2 cellular contexts compared by ENCODE assay signal in genomic region chr15:78033864-78034263, GRCh38.
A peak's percentile ranks its signal among the peaks of the same experiment; 100 is the strongest.
TF ChIP-seq lines count a peak whose summit lies in the region.

No MANE protein-coding gene starts in this region.

TF ChIP-seq in HEK293, 187 proteins besides CTCF, POLR2A, EP300 and RAD21 (continued from another document and continues in another):
- TF ChIP-seq ZNF138 (tag by site-specific recombination; IDR thresholded peaks at IDR 0.05; ENCODE audit: borderline replicate concordance) (no peak), ZNF645 (tag by site-specific recombination; IDR thresholded peaks at IDR 0.05) (no peak), ZNF610 (tag by site-specific recombination; IDR thresholded peaks at IDR 0.05; ENCODE audit: borderline replicate concordance) (0 out of 2 replicates have a peak, but pooled peaks have one; percentile 20), ZNF175 (tag by site-specific recombination; IDR thresholded peaks at IDR 0.05) (no peak), SCRT1 (tag by site-specific recombination; IDR thresholded peaks at IDR 0.05; ENCODE audit: borderline replicate concordance) (no peak), ZNF121 (tag by site-specific recombination; IDR thresholded peaks at IDR 0.05) (no peak), ZNF335 (tag by site-specific recombination; conservative IDR thresholded peaks at IDR 0.05) (0 out of 2 replicates have a peak, but pooled peaks have one; percentile 21), ZNF677 (tag by site-specific recombination; IDR thresholded peaks at IDR 0.05) (no peak), MYNN (tag by site-specific recombination; IDR thresholded peaks at IDR 0.05; ENCODE audit: borderline replicate concordance) (no peak), HOXD13 (CRISPR knock-in tag; IDR thresholded peaks at IDR 0.05; ENCODE audit: borderline replicate concordance) (no peak), ZNF777 (tag by site-specific recombination; IDR thresholded peaks at IDR 0.05; ENCODE audit: borderline replicate concordance) (no peak), ZBTB6 (tag by site-specific recombination; IDR thresholded peaks at IDR 0.05) (peak; percentile 80), ZNF830 (tag by site-specific recombination; IDR thresholded peaks at IDR 0.05; ENCODE audit: low read depth) (no peak), ZNF558 (tag by site-specific recombination; IDR thresholded peaks at IDR 0.05) (no peak), FEZF1 (tag by site-specific recombination; IDR thresholded peaks at IDR 0.05) (peak; percentile 73), ZNF37A (tag by site-specific recombination; IDR thresholded peaks at IDR 0.05) (no peak), ZNF416 (tag by site-specific recombination; IDR thresholded peaks at IDR 0.05) (no peak), ZNF488 (tag by site-specific recombination; IDR thresholded peaks at IDR 0.05) (no peak), ZNF48 (tag by site-specific recombination; IDR thresholded peaks at IDR 0.05) (no peak), ZNF266 (tag by site-specific recombination; IDR thresholded peaks at IDR 0.05; ENCODE audit: low read depth) (no peak), BCL11A (tag by site-specific recombination; IDR thresholded peaks at IDR 0.05; ENCODE audit: low read depth) (peak; percentile 88; the same call in 1 of the 2 replicates)
- TF ChIP-seq, protein P1, sequence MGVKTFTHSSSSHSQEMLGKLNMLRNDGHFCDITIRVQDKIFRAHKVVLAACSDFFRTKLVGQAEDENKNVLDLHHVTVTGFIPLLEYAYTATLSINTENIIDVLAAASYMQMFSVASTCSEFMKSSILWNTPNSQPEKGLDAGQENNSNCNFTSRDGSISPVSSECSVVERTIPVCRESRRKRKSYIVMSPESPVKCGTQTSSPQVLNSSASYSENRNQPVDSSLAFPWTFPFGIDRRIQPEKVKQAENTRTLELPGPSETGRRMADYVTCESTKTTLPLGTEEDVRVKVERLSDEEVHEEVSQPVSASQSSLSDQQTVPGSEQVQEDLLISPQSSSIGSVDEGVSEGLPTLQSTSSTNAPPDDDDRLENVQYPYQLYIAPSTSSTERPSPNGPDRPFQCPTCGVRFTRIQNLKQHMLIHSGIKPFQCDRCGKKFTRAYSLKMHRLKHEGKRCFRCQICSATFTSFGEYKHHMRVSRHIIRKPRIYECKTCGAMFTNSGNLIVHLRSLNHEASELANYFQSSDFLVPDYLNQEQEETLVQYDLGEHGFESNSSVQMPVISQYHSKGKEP (tag by site-specific recombination; IDR thresholded peaks at IDR 0.05) = peak; percentile 68; the same call in 1 of the 2 replicates
- TF ChIP-seq, protein P2, sequence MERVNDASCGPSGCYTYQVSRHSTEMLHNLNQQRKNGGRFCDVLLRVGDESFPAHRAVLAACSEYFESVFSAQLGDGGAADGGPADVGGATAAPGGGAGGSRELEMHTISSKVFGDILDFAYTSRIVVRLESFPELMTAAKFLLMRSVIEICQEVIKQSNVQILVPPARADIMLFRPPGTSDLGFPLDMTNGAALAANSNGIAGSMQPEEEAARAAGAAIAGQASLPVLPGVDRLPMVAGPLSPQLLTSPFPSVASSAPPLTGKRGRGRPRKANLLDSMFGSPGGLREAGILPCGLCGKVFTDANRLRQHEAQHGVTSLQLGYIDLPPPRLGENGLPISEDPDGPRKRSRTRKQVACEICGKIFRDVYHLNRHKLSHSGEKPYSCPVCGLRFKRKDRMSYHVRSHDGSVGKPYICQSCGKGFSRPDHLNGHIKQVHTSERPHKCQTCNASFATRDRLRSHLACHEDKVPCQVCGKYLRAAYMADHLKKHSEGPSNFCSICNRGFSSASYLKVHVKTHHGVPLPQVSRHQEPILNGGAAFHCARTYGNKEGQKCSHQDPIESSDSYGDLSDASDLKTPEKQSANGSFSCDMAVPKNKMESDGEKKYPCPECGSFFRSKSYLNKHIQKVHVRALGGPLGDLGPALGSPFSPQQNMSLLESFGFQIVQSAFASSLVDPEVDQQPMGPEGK (tag by site-specific recombination; IDR thresholded peaks at IDR 0.05) = 0 out of 2 replicates have a peak, but pooled peaks have one; percentile 6
- TF ChIP-seq, protein P3, sequence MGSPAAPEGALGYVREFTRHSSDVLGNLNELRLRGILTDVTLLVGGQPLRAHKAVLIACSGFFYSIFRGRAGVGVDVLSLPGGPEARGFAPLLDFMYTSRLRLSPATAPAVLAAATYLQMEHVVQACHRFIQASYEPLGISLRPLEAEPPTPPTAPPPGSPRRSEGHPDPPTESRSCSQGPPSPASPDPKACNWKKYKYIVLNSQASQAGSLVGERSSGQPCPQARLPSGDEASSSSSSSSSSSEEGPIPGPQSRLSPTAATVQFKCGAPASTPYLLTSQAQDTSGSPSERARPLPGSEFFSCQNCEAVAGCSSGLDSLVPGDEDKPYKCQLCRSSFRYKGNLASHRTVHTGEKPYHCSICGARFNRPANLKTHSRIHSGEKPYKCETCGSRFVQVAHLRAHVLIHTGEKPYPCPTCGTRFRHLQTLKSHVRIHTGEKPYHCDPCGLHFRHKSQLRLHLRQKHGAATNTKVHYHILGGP (tag by site-specific recombination; IDR thresholded peaks at IDR 0.05) = peak; percentile 15; the same call in 1 of the 2 replicates

TF ChIP-seq in K562, 482 proteins besides CTCF, POLR2A, EP300 and RAD21 (continued from another document):
- TF ChIP-seq CEBPG (CRISPR knock-in tag; IDR thresholded peaks at IDR 0.05) (no peak), CEBPG (tag; conservative IDR thresholded peaks at IDR 0.05 in 1 of 2, IDR thresholded peaks at IDR 0.05 in 1 of 2) (no peak), U2AF1 (optimal IDR thresholded peaks at IDR 0.05; ENCODE audit: low read depth, low read length) (no peak)
- TF ChIP-seq, protein P4, sequence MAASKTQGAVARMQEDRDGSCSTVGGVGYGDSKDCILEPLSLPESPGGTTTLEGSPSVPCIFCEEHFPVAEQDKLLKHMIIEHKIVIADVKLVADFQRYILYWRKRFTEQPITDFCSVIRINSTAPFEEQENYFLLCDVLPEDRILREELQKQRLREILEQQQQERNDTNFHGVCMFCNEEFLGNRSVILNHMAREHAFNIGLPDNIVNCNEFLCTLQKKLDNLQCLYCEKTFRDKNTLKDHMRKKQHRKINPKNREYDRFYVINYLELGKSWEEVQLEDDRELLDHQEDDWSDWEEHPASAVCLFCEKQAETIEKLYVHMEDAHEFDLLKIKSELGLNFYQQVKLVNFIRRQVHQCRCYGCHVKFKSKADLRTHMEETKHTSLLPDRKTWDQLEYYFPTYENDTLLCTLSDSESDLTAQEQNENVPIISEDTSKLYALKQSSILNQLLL (CRISPR knock-in tag; IDR thresholded peaks at IDR 0.05; ENCODE audit: borderline replicate concordance) = no peak
TF ChIP-seq in K562: peak in this region for 1.
